14 cellular contexts compared by ENCODE assay signal in genomic region chr3:170523248-170523647, GRCh38.
A peak's percentile ranks its signal among the peaks of the same experiment; 100 is the strongest.
DNase-seq lines count a peak whose midpoint lies in the region; ATAC-seq and TF ChIP-seq lines count a peak whose summit lies in the region.
"Had no signal": no experiment of that assay in that cellular context is flagged by ENCODE, and none has a peak within 500 bp of the region (broad histone marks: within the 10 kb centered on the region; RNA-seq: fewer than 3 reads in every experiment).

No MANE protein-coding gene starts in this region.

- no peak overlapping the region for H3K4me3 Mint-ChIP-seq in stimulated activated naive B cell treated with anti-CD40 and anti-IgM and Interleukin-4, amounts not matched to agents 10 μg/mL and 1 μg/mL and 100 μg/mL, for 72 hours
- H3K4me3 Mint-ChIP-seq: activated naive CD4-positive, alpha-beta T cell treated with anti-CD3 and anti-CD28 coated beads, Interleukin-2, amount 10 ng/mL, durations not matched to agents 7 days and 5 days; type B pancreatic cell; WTC11 had no signal

- intact Hi-C loops in colonic mucosa (cut with DNase I) = no loop called here

- no peaks in the 10 kb centered on the region for H3K4me1 ChIP-seq in colonic mucosa
- H3K4me1 ChIP-seq: heart left ventricle, prostate gland had no signal

- no peaks in the 10 kb centered on the region for H3K36me3 ChIP-seq in colonic mucosa
- H3K36me3 ChIP-seq: heart left ventricle, prostate gland had no signal

- no peak overlapping the region for H3K27ac ChIP-seq in colonic mucosa
- H3K27ac ChIP-seq: heart left ventricle, prostate gland had no signal

- peak; percentile 43 for DNase-seq in EL
- peak; percentile 44 for DNase-seq in RPMI8226
- DNase-seq in fibroblast of pulmonary artery (ENCODE audit: low read depth) = peak; percentile 29
- no peak for DNase-seq in stimulated activated naive B cell treated with anti-CD40 and anti-IgM and Interleukin-4, amounts not matched to agents 10 μg/mL and 1 μg/mL and 100 μg/mL, for 72 hours
- DNase-seq in colonic mucosa = no peak
- DNase-seq in omental fat pad (ENCODE audit: low spot score) = no peak
- DNase-seq in NCI-H446 (lab: John Stamatoyannopoulos, UW) = no peak
- DNase-seq: activated naive CD4-positive, alpha-beta T cell treated with anti-CD3 and anti-CD28 coated beads, Interleukin-2, amount 10 ng/mL, durations not matched to agents 7 days and 5 days; heart left ventricle; Karpas-422 had no signal

- TF ChIP-seq CTCF in fibroblast of pulmonary artery (IDR thresholded peaks at IDR 0.05; ENCODE audit: low read length, missing control alignments) (no peak), colonic mucosa (IDR thresholded peaks at IDR 0.05) (no peak), omental fat pad (IDR thresholded peaks at IDR 0.05) (no peak)

- H3K9ac ChIP-seq in colonic mucosa (ENCODE audit: low read depth in 2 of 2, low read length in 2 of 2) = no peak overlapping the region

- peaks cover 0 to 5% of the 10 kb centered on the region in 2 donors for H3K9me3 Mint-ChIP-seq in stimulated activated naive B cell treated with anti-CD40 and anti-IgM and Interleukin-4, amounts not matched to agents 10 μg/mL and 1 μg/mL and 100 μg/mL, for 72 hours
- H3K9me3 Mint-ChIP-seq: activated naive CD4-positive, alpha-beta T cell treated with anti-CD3 and anti-CD28 coated beads, Interleukin-2, amount 10 ng/mL, durations not matched to agents 7 days and 5 days; type B pancreatic cell; WTC11 had no signal

- no peak overlapping the region for H3K27ac Mint-ChIP-seq in stimulated activated naive B cell treated with anti-CD40 and anti-IgM and Interleukin-4, amounts not matched to agents 10 μg/mL and 1 μg/mL and 100 μg/mL, for 72 hours
- H3K27ac Mint-ChIP-seq: activated naive CD4-positive, alpha-beta T cell treated with anti-CD3 and anti-CD28 coated beads, Interleukin-2, amount 10 ng/mL, durations not matched to agents 7 days and 5 days; type B pancreatic cell; WTC11 had no signal

- ATAC-seq in HG03432 (IDR thresholded peaks at IDR 0.05; ENCODE audit: unreplicated experiment) (peak; percentile 59), omental fat pad (ENCODE audit: low FRiP score) (no peak)
- ATAC-seq in stimulated activated naive B cell treated with anti-CD40 and anti-IgM and Interleukin-4, amounts not matched to agents 10 μg/mL and 1 μg/mL and 100 μg/mL, for 72 hours (replicated peaks) = no peak
- ATAC-seq: heart left ventricle, WTC11 had no signal

- no peaks in the 10 kb centered on the region for H3K27me3 ChIP-seq in colonic mucosa
- H3K27me3 ChIP-seq: heart left ventricle had no signal

- H3K27me3 Mint-ChIP-seq in stimulated activated naive B cell treated with anti-CD40 and anti-IgM and Interleukin-4, amounts not matched to agents 10 μg/mL and 1 μg/mL and 100 μg/mL, for 72 hours = peaks cover 6% of the 10 kb centered on the region in 2 donors
- H3K27me3 Mint-ChIP-seq: type B pancreatic cell had no signal

- H3K9me3 ChIP-seq in colonic mucosa = no peaks in the 10 kb centered on the region
- H3K9me3 ChIP-seq: heart left ventricle, prostate gland had no signal

- no peaks in the 10 kb centered on the region for H3K36me3 Mint-ChIP-seq in stimulated activated naive B cell treated with anti-CD40 and anti-IgM and Interleukin-4, amounts not matched to agents 10 μg/mL and 1 μg/mL and 100 μg/mL, for 72 hours
- H3K36me3 Mint-ChIP-seq: activated naive CD4-positive, alpha-beta T cell treated with anti-CD3 and anti-CD28 coated beads, Interleukin-2, amount 10 ng/mL, durations not matched to agents 7 days and 5 days; type B pancreatic cell; WTC11 had no signal

- H3K4me3 ChIP-seq in fibroblast of pulmonary artery (replicated peaks; ENCODE audit: low read depth, low read length) = no peak overlapping the region
- no peak overlapping the region for H3K4me3 ChIP-seq in colonic mucosa
- H3K4me3 ChIP-seq: heart left ventricle, prostate gland had no signal

- peaks cover 2 to 6% of the 10 kb centered on the region in 2 donors for H3K4me1 Mint-ChIP-seq in stimulated activated naive B cell treated with anti-CD40 and anti-IgM and Interleukin-4, amounts not matched to agents 10 μg/mL and 1 μg/mL and 100 μg/mL, for 72 hours
- H3K4me1 Mint-ChIP-seq: activated naive CD4-positive, alpha-beta T cell treated with anti-CD3 and anti-CD28 coated beads, Interleukin-2, amount 10 ng/mL, durations not matched to agents 7 days and 5 days had no signal

Comparison
In these comparisons a context has a peak if more than half of its experiments do, and no peak if none do; other contexts are left out.
1. DNase-seq: peak in EL (single experiment), RPMI8226 (single experiment) and fibroblast of pulmonary artery (single experiment); none in stimulated activated naive B cell treated with anti-CD40 and anti-IgM and Interleukin-4, amounts not matched to agents 10 μg/mL and 1 μg/mL and 100 μg/mL, for 72 hours (single experiment), colonic mucosa (single experiment), omental fat pad (single experiment) and NCI-H446 (0 of 2).